ENCODE assay signal across 17 cellular contexts in genomic region chr3:38207262-38208003, GRCh38. TPM values are rescaled to one million over a fixed set of nuclear protein-coding genes. Genes with fewer than 3 reads are reported as not detected.
A peak's percentile ranks its signal among the peaks of the same experiment; 100 is the strongest.
DNase-seq lines count a peak whose midpoint lies in the region; ATAC-seq and TF ChIP-seq lines count a peak whose summit lies in the region.
"Had no signal": no experiment of that assay in that cellular context is flagged by ENCODE, and none has a peak within 500 bp of the region (broad histone marks: within the 10 kb centered on the region; RNA-seq: fewer than 3 reads in every experiment).

No MANE protein-coding gene starts in this region.

- DNase-seq in T-helper 2 cell treated with Interferon-gamma antibody and Interleukin-4, amounts not matched to agents 5 μg/mL and 100 μg/mL, for 36 hours (ENCODE audit: low spot score) = no peak
- DNase-seq in T-helper 2 cell (no peak), MV-4-11 (lab: John Stamatoyannopoulos, UW) (peak; percentile 30), psoas muscle (no peak), NCI-H146 (lab: John Stamatoyannopoulos, UW) (no peak)
- no peak for DNase-seq in central memory CD8-positive, alpha-beta T cell (ENCODE audit: low spot score in 2 of 2)
- no peak for DNase-seq in activated naive CD8-positive, alpha-beta T cell treated with anti-CD3 and anti-CD28 coated beads, Interleukin-2, amount 50 U/mL, for 24 hours
- DNase-seq: CD4-positive, alpha-beta T cell; DMS79 treated with DMSO at 0.1 percent for 48 hours; NCI-H1048; NCI-H1694; NCI-H446 treated with DMSO at 0.1 percent for 48 hours; NCI-H774; SJCRH30 had no signal

- no peaks in the 10 kb centered on the region for H3K36me3 ChIP-seq in psoas muscle (ENCODE audit: insufficient read depth in 1 of 2, low read depth in 1 of 2)
- H3K36me3 ChIP-seq: SJCRH30 had no signal

- H3K4me3 ChIP-seq in psoas muscle = no peak overlapping the region
- H3K4me3 ChIP-seq: HAP-1, SJCRH30 had no signal

- TF ChIP-seq CTCF in psoas muscle (IDR thresholded peaks at IDR 0.05) = no peak

- H3K4me1 Mint-ChIP-seq in T-helper 2 cell treated with Interferon-gamma antibody and Interleukin-4, amounts not matched to agents 5 μg/mL and 100 μg/mL, for 36 hours (ENCODE audit: low read depth) = peaks cover 62% of the 10 kb centered on the region
- H3K4me1 Mint-ChIP-seq in central memory CD8-positive, alpha-beta T cell = peaks cover 69% of the 10 kb centered on the region
- H3K4me1 Mint-ChIP-seq in activated naive CD8-positive, alpha-beta T cell treated with anti-CD3 and anti-CD28 coated beads, Interleukin-2, amount 50 U/mL, for 24 hours = peaks cover 67% of the 10 kb centered on the region

- no peaks in the 10 kb centered on the region for H3K9me3 ChIP-seq in psoas muscle
- H3K9me3 ChIP-seq: HAP-1, SJCRH30 had no signal

- no peak overlapping the region for H3K4me3 Mint-ChIP-seq in T-helper 2 cell treated with Interferon-gamma antibody and Interleukin-4, amounts not matched to agents 5 μg/mL and 100 μg/mL, for 36 hours
- H3K4me3 Mint-ChIP-seq in central memory CD8-positive, alpha-beta T cell = no peak overlapping the region
- H3K4me3 Mint-ChIP-seq in activated naive CD8-positive, alpha-beta T cell treated with anti-CD3 and anti-CD28 coated beads, Interleukin-2, amount 50 U/mL, for 24 hours = no peak overlapping the region
- H3K4me3 Mint-ChIP-seq: CD4-positive, alpha-beta T cell had no signal

- H3K27ac ChIP-seq in psoas muscle = no peak overlapping the region
- H3K27ac ChIP-seq: SJCRH30 had no signal

- H3K27me3 ChIP-seq in psoas muscle (ENCODE audit: insufficient read depth in 3 of 3, low read length in 2 of 3) = no peaks in the 10 kb centered on the region
- H3K27me3 ChIP-seq: SJCRH30 had no signal

- 91% methylated on average over 4 of the region's 4 CpGs for WGBS in psoas muscle, 3 donors

- intact Hi-C loops in psoas muscle (cut with DNase I) = no loop called here

- H3K4me1 ChIP-seq in psoas muscle = peaks cover 29% of the 10 kb centered on the region
- H3K4me1 ChIP-seq: SJCRH30 had no signal

- peaks cover 46% of the 10 kb centered on the region for H3K36me3 Mint-ChIP-seq in T-helper 2 cell treated with Interferon-gamma antibody and Interleukin-4, amounts not matched to agents 5 μg/mL and 100 μg/mL, for 36 hours (ENCODE audit: low read depth)
- peaks cover 7% of the 10 kb centered on the region for H3K36me3 Mint-ChIP-seq in central memory CD8-positive, alpha-beta T cell (ENCODE audit: insufficient read depth)
- H3K36me3 Mint-ChIP-seq in activated naive CD8-positive, alpha-beta T cell treated with anti-CD3 and anti-CD28 coated beads, Interleukin-2, amount 50 U/mL, for 24 hours (ENCODE audit: low read depth) = peaks cover 29% of the 10 kb centered on the region

- H3K9me3 Mint-ChIP-seq in T-helper 2 cell treated with Interferon-gamma antibody and Interleukin-4, amounts not matched to agents 5 μg/mL and 100 μg/mL, for 36 hours = no peaks in the 10 kb centered on the region
- no peaks in the 10 kb centered on the region for H3K9me3 Mint-ChIP-seq in central memory CD8-positive, alpha-beta T cell
- no peaks in the 10 kb centered on the region for H3K9me3 Mint-ChIP-seq in activated naive CD8-positive, alpha-beta T cell treated with anti-CD3 and anti-CD28 coated beads, Interleukin-2, amount 50 U/mL, for 24 hours
- H3K9me3 Mint-ChIP-seq: CD4-positive, alpha-beta T cell had no signal

- no peaks in the 10 kb centered on the region for H3K27me3 Mint-ChIP-seq in T-helper 2 cell treated with Interferon-gamma antibody and Interleukin-4, amounts not matched to agents 5 μg/mL and 100 μg/mL, for 36 hours (ENCODE audit: low read depth)
- no peaks in the 10 kb centered on the region for H3K27me3 Mint-ChIP-seq in central memory CD8-positive, alpha-beta T cell
- no peaks in the 10 kb centered on the region for H3K27me3 Mint-ChIP-seq in activated naive CD8-positive, alpha-beta T cell treated with anti-CD3 and anti-CD28 coated beads, Interleukin-2, amount 50 U/mL, for 24 hours
- H3K27me3 Mint-ChIP-seq: CD4-positive, alpha-beta T cell had no signal

- H3K27ac Mint-ChIP-seq in T-helper 2 cell treated with Interferon-gamma antibody and Interleukin-4, amounts not matched to agents 5 μg/mL and 100 μg/mL, for 36 hours = peak overlapping the region; percentile 54
- peak overlapping the region; percentile 50 for H3K27ac Mint-ChIP-seq in central memory CD8-positive, alpha-beta T cell (ENCODE audit: low read depth)
- H3K27ac Mint-ChIP-seq in activated naive CD8-positive, alpha-beta T cell treated with anti-CD3 and anti-CD28 coated beads, Interleukin-2, amount 50 U/mL, for 24 hours = no peak overlapping the region

- no peak for ATAC-seq in central memory CD8-positive, alpha-beta T cell (replicated peaks; ENCODE audit: extremely low read depth, poor library complexity, severe bottlenecking)
- ATAC-seq in psoas muscle = peak in 3 of 4 donors; percentile 38 to 71 (median 45)
- no peak for ATAC-seq in activated naive CD8-positive, alpha-beta T cell treated with anti-CD3 and anti-CD28 coated beads, Interleukin-2, amount 50 U/mL, for 24 hours
- no peak for ATAC-seq in activated CD4-positive, CD25-positive, alpha-beta regulatory T cell treated with anti-CD3 and anti-CD28 coated beads, Interleukin-2, amount 50 U/mL, for 24 hours

RNA-seq across cellular contexts. Expression of gene OXSR1, which starts 42.1 kb away (rescaled TPM):
- total RNA-seq in psoas muscle = 10 to 100 TPM; 30.6 to 60.1 (median 47.7) TPM
- polyA plus RNA-seq in psoas muscle = 10 to 100 TPM; 26.4 to 59.6 (median 47.4) TPM

RNA-seq across cellular contexts. Expression of gene SLC22A13, which starts 58.2 kb away (rescaled TPM):
- total RNA-seq in psoas muscle = under 1 TPM; 0.20 to 0.64 (median 0.45) TPM
- under 1 TPM; 0.11 to 0.29 (median 0.12) TPM for polyA plus RNA-seq in psoas muscle
- total RNA-seq: RPMI7951 had no signal

Comparison
In these comparisons a context has a peak if more than half of its experiments do, and no peak if none do; other contexts are left out.
1. ATAC-seq: peak in psoas muscle (3 of 4); none in central memory CD8-positive, alpha-beta T cell (single experiment), activated naive CD8-positive, alpha-beta T cell treated with anti-CD3 and anti-CD28 coated beads, Interleukin-2, amount 50 U/mL, for 24 hours (single experiment) and activated CD4-positive, CD25-positive, alpha-beta regulatory T cell treated with anti-CD3 and anti-CD28 coated beads, Interleukin-2, amount 50 U/mL, for 24 hours (0 of 2).